11 cellular contexts compared by ENCODE assay signal in the genomic region with DNA sequence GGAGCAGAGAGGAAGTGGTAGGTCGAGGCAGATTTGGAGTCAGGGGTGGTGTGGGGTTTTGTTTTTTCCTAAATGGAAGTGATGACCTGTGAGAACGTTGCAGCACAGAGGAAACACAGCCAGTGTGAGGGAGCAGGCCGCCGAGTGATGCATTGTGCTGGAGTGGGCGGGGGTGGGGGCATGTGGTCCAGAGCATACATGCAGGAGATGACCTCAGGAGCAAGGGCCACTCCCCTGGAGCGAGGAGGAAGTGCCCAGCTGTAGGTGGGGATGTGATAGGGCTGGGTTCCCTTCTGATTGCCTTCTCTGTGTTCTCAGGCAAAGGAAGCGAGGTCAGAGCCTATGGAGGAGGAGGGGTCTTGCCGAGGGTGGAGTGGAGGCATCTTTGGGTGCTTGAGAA.
DNase-seq lines count a peak whose midpoint lies in the region; ATAC-seq and TF ChIP-seq lines count a peak whose summit lies in the region.
"Had no signal": no experiment of that assay in that cellular context is flagged by ENCODE, and none has a peak within 500 bp of the region (broad histone marks: within the 10 kb centered on the region; RNA-seq: fewer than 3 reads in every experiment).

No MANE protein-coding gene starts in this region.

- peak overlapping the region; percentile 54 to 90 (median 84) for H3K27ac Mint-ChIP-seq in CD4-positive, alpha-beta memory T cell
- peak overlapping the region; percentile 13 to 46 for H3K27ac Mint-ChIP-seq in natural killer cell

- H3K9me3 Mint-ChIP-seq in CD4-positive, alpha-beta memory T cell, result no peaks in the 10 kb centered on the region
- H3K9me3 Mint-ChIP-seq in natural killer cell, result no peaks in the 10 kb centered on the region
- H3K9me3 Mint-ChIP-seq: naive B cell had no signal

- no peak overlapping the region for H3K4me3 ChIP-seq in CD4-positive, alpha-beta memory T cell (ENCODE audit: low read length in 2 of 2)
- H3K4me3 ChIP-seq in choroid plexus epithelial cell (ENCODE audit: low read depth, low read length), result no peak overlapping the region

- H3K36me3 Mint-ChIP-seq in CD4-positive, alpha-beta memory T cell, result peaks cover 67 to 89% of the 10 kb centered on the region in 2 donors
- H3K36me3 Mint-ChIP-seq in natural killer cell, result peaks cover 6% of the 10 kb centered on the region

- POLR2A ChIA-PET in CD4-positive, alpha-beta memory T cell (lab: Charles Lee; ENCODE audit: partially characterized antibody), result no interaction called here

- no peak for TF ChIP-seq CTCF in choroid plexus epithelial cell (conservative IDR thresholded peaks at IDR 0.05; ENCODE audit: low read depth, low read length)
- no peak for TF ChIP-seq CTCF in natural killer cell (IDR thresholded peaks at IDR 0.05)

- no peak overlapping the region for H3K27ac ChIP-seq in CD4-positive, alpha-beta memory T cell (ENCODE audit: low read depth, low read length)

- peaks cover 34% of the 10 kb centered on the region for H3K4me1 ChIP-seq in CD4-positive, alpha-beta memory T cell (ENCODE audit: insufficient read depth, low read length)

- DNase-seq in CD4-positive, alpha-beta memory T cell, result no peak
- DNase-seq in HT1080 (ENCODE audit: low read depth) (peak; percentile 10), choroid plexus epithelial cell (ENCODE audit: low read depth) (peak; percentile 13), natural killer cell (no peak), Kasumi-1 (lab: John Stamatoyannopoulos, UW) (no peak)
- DNase-seq: activated naive CD4-positive, alpha-beta T cell treated with Interleukin-2 at 50 U/mL for 16 hours; naive B cell; NCI-H2081 treated with DMSO at 0.1 percent for 48 hours had no signal

- no peaks in the 10 kb centered on the region for H3K27me3 ChIP-seq in CD4-positive, alpha-beta memory T cell (ENCODE audit: insufficient read depth, low read length)

- CTCF ChIA-PET in CD4-positive, alpha-beta memory T cell (lab: Charles Lee; ENCODE audit: partially characterized antibody), result no interaction called here

- H3K4me3 Mint-ChIP-seq in CD4-positive, alpha-beta memory T cell, result peak overlapping the region in 1 of 8 donors; percentile 22
- H3K4me3 Mint-ChIP-seq in natural killer cell, result no peak overlapping the region

- H3K4me1 Mint-ChIP-seq in CD4-positive, alpha-beta memory T cell, result peaks cover 51 to 84% (median 68%) of the 10 kb centered on the region in 4 donors
- peaks cover 52 to 61% of the 10 kb centered on the region in 2 donors for H3K4me1 Mint-ChIP-seq in natural killer cell

- peaks cover 72% of the 10 kb centered on the region for H3K36me3 ChIP-seq in CD4-positive, alpha-beta memory T cell (ENCODE audit: insufficient read depth, low read length)

- ATAC-seq in natural killer cell (no peak), GM19328 (IDR thresholded peaks at IDR 0.05; ENCODE audit: unreplicated experiment) (no peak), GM19395 (IDR thresholded peaks at IDR 0.05; ENCODE audit: unreplicated experiment) (no peak), HG03139 (IDR thresholded peaks at IDR 0.05; ENCODE audit: unreplicated experiment) (no peak)

- H3K27me3 Mint-ChIP-seq in CD4-positive, alpha-beta memory T cell, result no peaks in the 10 kb centered on the region
- H3K27me3 Mint-ChIP-seq in natural killer cell (ENCODE audit: low read depth in 2 of 2), result no peaks in the 10 kb centered on the region
- H3K27me3 Mint-ChIP-seq: naive B cell had no signal

- intact Hi-C loops in CD4-positive, alpha-beta memory T cell (cut with micrococcal nuclease), result no loop called here
- intact Hi-C loops in natural killer cell (cut with micrococcal nuclease), result no loop called here

- no peaks in the 10 kb centered on the region for H3K9me3 ChIP-seq in CD4-positive, alpha-beta memory T cell (ENCODE audit: control insufficient read depth in 1 of 2, low read length in 2 of 2)

Comparison
In these comparisons a context has a peak if more than half of its experiments do, and no peak if none do; other contexts are left out.
1. DNase-seq: peak in HT1080 (single experiment) and choroid plexus epithelial cell (single experiment); none in CD4-positive, alpha-beta memory T cell (0 of 5), natural killer cell (single experiment) and Kasumi-1 (0 of 2).